ENCODE assay signal across 2 cellular contexts in genomic region chr4:153154010-153154975, GRCh38.
TF ChIP-seq lines count a peak whose summit lies in the region.

No MANE protein-coding gene starts in this region.

TF ChIP-seq in IMR-90, 13 proteins besides CTCF, POLR2A, EP300 and RAD21:
- TF ChIP-seq USF2 (IDR thresholded peaks at IDR 0.05; ENCODE audit: low read depth, low read length) (peak; percentile 72), CEBPB (IDR thresholded peaks at IDR 0.05; ENCODE audit: low read depth, low read length) (no peak), MXI1 (IDR thresholded peaks at IDR 0.05; ENCODE audit: borderline replicate concordance, low read depth, low read length) (no peak), FOS (IDR thresholded peaks at IDR 0.05; ENCODE audit: low read depth, low read length) (no peak), SMC3 (IDR thresholded peaks at IDR 0.05; ENCODE audit: low read depth, low read length) (no peak)
TF ChIP-seq in IMR-90: peak in this region for 1.

TF ChIP-seq in SK-N-SH, 30 proteins besides CTCF, POLR2A, EP300 and RAD21:
- TF ChIP-seq RCOR1 (IDR thresholded peaks at IDR 0.05; ENCODE audit: low read length) (no peak), FOXJ3 (CRISPR knock-in tag; IDR thresholded peaks at IDR 0.05) (no peak), ZBTB33 (IDR thresholded peaks at IDR 0.05; ENCODE audit: borderline replicate concordance, low read depth) (no peak), MAX (IDR thresholded peaks at IDR 0.05; ENCODE audit: low read depth) (peak; percentile 53), USF2 (IDR thresholded peaks at IDR 0.05; ENCODE audit: borderline replicate concordance, low read depth, low read length) (0 out of 2 replicates have a peak, but pooled peaks have one; percentile 10), SIN3A (IDR thresholded peaks at IDR 0.05; ENCODE audit: borderline replicate concordance, low read depth, low read length) (no peak), PBX3 (IDR thresholded peaks at IDR 0.05) (0 out of 2 replicates have a peak, but pooled peaks have one; percentile 17), SMC3 (IDR thresholded peaks at IDR 0.05; ENCODE audit: low read depth, low read length) (no peak), YY1 (IDR thresholded peaks at IDR 0.05; ENCODE audit: low read depth) (no peak), MXI1 (IDR thresholded peaks at IDR 0.05; ENCODE audit: low read depth, low read length) (peak; percentile 80), EZH2phosphoT487 (IDR thresholded peaks at IDR 0.05; ENCODE audit: borderline replicate concordance, low read depth) (no peak), GATA2 (CRISPR knock-in tag; IDR thresholded peaks at IDR 0.05) (peak; percentile 62), CHD2 (IDR thresholded peaks at IDR 0.05; ENCODE audit: low read length, partially characterized antibody) (no peak), POLR2AphosphoS5 (IDR thresholded peaks at IDR 0.05; ENCODE audit: low read depth, low read length) (no peak; the same call in 1 of the 2 replicates), JUND (IDR thresholded peaks at IDR 0.05) (no peak), MEF2A (IDR thresholded peaks at IDR 0.05; ENCODE audit: borderline replicate concordance, low read depth) (no peak), REST (IDR thresholded peaks at IDR 0.05; ENCODE audit: low read depth, low read length) (no peak), RFX5 (IDR thresholded peaks at IDR 0.05; ENCODE audit: low read length) (no peak), ELF1 (IDR thresholded peaks at IDR 0.05) (no peak), USF1 (IDR thresholded peaks at IDR 0.05; ENCODE audit: borderline replicate concordance, low read depth) (peak; percentile 84), RXRA (IDR thresholded peaks at IDR 0.05; ENCODE audit: borderline replicate concordance, low read depth) (no peak), GABPA (IDR thresholded peaks at IDR 0.05; ENCODE audit: low read depth) (no peak), IRF3 (IDR thresholded peaks at IDR 0.05; ENCODE audit: low read depth, low read length) (no peak), TEAD4 (IDR thresholded peaks at IDR 0.05; ENCODE audit: borderline replicate concordance, insufficient read depth) (no peak), FOSL2 (IDR thresholded peaks at IDR 0.05; ENCODE audit: borderline replicate concordance, low read depth) (no peak), TAF1 (IDR thresholded peaks at IDR 0.05; ENCODE audit: borderline replicate concordance, low read depth, low read length) (no peak), NRF1 (IDR thresholded peaks at IDR 0.05; ENCODE audit: low read depth, low read length) (no peak), FOXM1 (IDR thresholded peaks at IDR 0.05; ENCODE audit: low read depth) (no peak), NFIC (IDR thresholded peaks at IDR 0.05; ENCODE audit: borderline replicate concordance) (peak; percentile 66; the same call in 1 of the 2 replicates), TCF12 (IDR thresholded peaks at IDR 0.05) (peak; percentile 43; the same call in 1 of the 2 replicates)
